30 cellular contexts compared by ENCODE assay signal in genomic region chr5:150262502-150262901, GRCh38. TPM values are rescaled to one million over a fixed set of nuclear protein-coding genes. Genes with fewer than 3 reads are reported as not detected.
"Had no signal": no experiment of that assay in that cellular context is flagged by ENCODE, and none has a peak within 500 bp of the region (broad histone marks: within the 10 kb centered on the region; RNA-seq: fewer than 3 reads in every experiment).

No MANE protein-coding gene starts in this region.

- DNase-seq: hypothalamus; immature natural killer cell; kidney; left ventricle myocardium inferior; mesendoderm; naive B cell; natural killer cell; nephron progenitor cell; occipital lobe; right lobe of liver; stimulated activated CD4-positive, alpha-beta T cell treated with anti-CD3 and anti-CD28 coated beads, Interleukin-2, amount 100 ng/mL, for 24 hours; stimulated activated CD4-positive, alpha-beta T cell treated with anti-CD3 and anti-CD28 coated beads, Interleukin-4, amount 100 ng/mL, for 1 hour; stimulated activated naive CD4-positive, alpha-beta T cell had no signal

- H3K9ac ChIP-seq: neural progenitor cell, parathyroid adenoma had no signal

- H3K9me3 Mint-ChIP-seq: immature natural killer cell; mesothelial cell of epicardium; naive B cell; natural killer cell; nephron progenitor cell; neural progenitor cell; stimulated activated naive CD8-positive, alpha-beta T cell treated with anti-CD3 and anti-CD28 coated beads, Interleukin-15, Interleukin-2, amounts not matched to agents 100 ng/mL and 50 ng/mL, for 24 hours; type B pancreatic cell had no signal

- H3K4me1 Mint-ChIP-seq: immature natural killer cell, naive B cell, natural killer cell had no signal

- H3K27ac ChIP-seq: left ventricle myocardium inferior, neural progenitor cell, neutrophil, parathyroid adenoma, right atrium auricular region, right lobe of liver, suprapubic skin, tibial nerve, vagina had no signal

- H3K9me3 ChIP-seq: left ventricle myocardium inferior, neutrophil, right atrium auricular region, right lobe of liver, suprapubic skin, tibial nerve, vagina had no signal

- H3K4me2 ChIP-seq: neural progenitor cell, smooth muscle cell had no signal

- H3K4me1 ChIP-seq: parathyroid adenoma, suprapubic skin had no signal

- H3K27me3 Mint-ChIP-seq: stimulated activated naive CD8-positive, alpha-beta T cell treated with anti-CD3 and anti-CD28 coated beads, Interleukin-15, Interleukin-2, amounts not matched to agents 100 ng/mL and 50 ng/mL, for 24 hours; type B pancreatic cell had no signal

- H3K79me2 ChIP-seq: parathyroid adenoma had no signal

- FAIRE-seq: islet of Langerhans, kidney had no signal

- H3K27ac Mint-ChIP-seq: immature natural killer cell; mesothelial cell of epicardium; naive B cell; natural killer cell; nephron progenitor cell; progenitor cell of endocrine pancreas; stimulated activated naive CD8-positive, alpha-beta T cell treated with anti-CD3 and anti-CD28 coated beads, Interleukin-15, Interleukin-2, amounts not matched to agents 100 ng/mL and 50 ng/mL, for 24 hours; type B pancreatic cell had no signal

- H3K4me3 ChIP-seq: left ventricle myocardium inferior, lung, neural progenitor cell, right atrium auricular region, right lobe of liver, smooth muscle cell, suprapubic skin, tibial nerve, vagina had no signal

- H3K27me3 ChIP-seq: neural progenitor cell, neutrophil, right atrium auricular region, right lobe of liver, suprapubic skin, tibial nerve, vagina had no signal

- H3K4me3 Mint-ChIP-seq: immature natural killer cell; mesothelial cell of epicardium; natural killer cell; nephron progenitor cell; neural progenitor cell; stimulated activated naive CD8-positive, alpha-beta T cell treated with anti-CD3 and anti-CD28 coated beads, Interleukin-15, Interleukin-2, amounts not matched to agents 100 ng/mL and 50 ng/mL, for 24 hours; type B pancreatic cell had no signal

- H3K36me3 Mint-ChIP-seq: immature natural killer cell, mesothelial cell of epicardium, naive B cell, natural killer cell, neural progenitor cell, type B pancreatic cell had no signal

- ATAC-seq: right lobe of liver had no signal

- H3K36me3 ChIP-seq: left ventricle myocardium inferior, neural progenitor cell, neutrophil, right atrium auricular region, right lobe of liver, suprapubic skin, tibial nerve, vagina had no signal

- H2AFZ ChIP-seq: neural progenitor cell, parathyroid adenoma had no signal

RNA-seq across cellular contexts. Expression of gene CAMK2A, which starts 27.1 kb away (rescaled TPM):
- total RNA-seq: osteocyte, progenitor cell of endocrine pancreas, pulmonary artery endothelial cell, subcutaneous adipose tissue had no signal
- polyA plus RNA-seq: immature natural killer cell had no signal

RNA-seq across cellular contexts. Expression of gene ARSI, which starts 40.2 kb away (rescaled TPM):
- total RNA-seq: progenitor cell of endocrine pancreas, pulmonary artery endothelial cell had no signal
- polyA plus RNA-seq: immature natural killer cell had no signal
